Comparison of ENCODE assay signal across 1 cellular context in genomic region chr3:122793568-122794416, GRCh38.
A peak's percentile ranks its signal among the peaks of the same experiment; 100 is the strongest.
TF ChIP-seq lines count a peak whose summit lies in the region.

Gene HSPBAP1, minus strand, starts transcription at chr3:122793831. Its CDS starts 151 bp downstream, at chr3:122793680.

TF ChIP-seq in WTC11, 78 proteins besides CTCF, POLR2A, EP300 and RAD21 (continued from another document and continues in another):
- TF ChIP-seq ZNF512 (CRISPR knock-in tag; IDR thresholded peaks at IDR 0.05; ENCODE audit: borderline replicate concordance) = 0 out of 2 replicates have a peak, but pooled peaks have one; percentile 50
- no peak for TF ChIP-seq MXD4 (CRISPR knock-in tag; IDR thresholded peaks at IDR 0.05; ENCODE audit: borderline replicate concordance)
- peak; percentile 94 for TF ChIP-seq ZBTB43 (CRISPR knock-in tag; IDR thresholded peaks at IDR 0.05)
- TF ChIP-seq USF1 (CRISPR knock-in tag; IDR thresholded peaks at IDR 0.05) = peak; percentile 99
- no peak for TF ChIP-seq EMX1 (CRISPR knock-in tag; IDR thresholded peaks at IDR 0.05)
- TF ChIP-seq GTF2I (CRISPR knock-in tag; conservative IDR thresholded peaks at IDR 0.05) = no peak
- 0 out of 2 replicates have a peak, but pooled peaks have one; percentile 16 for TF ChIP-seq ZNF263 (CRISPR knock-in tag; IDR thresholded peaks at IDR 0.05; ENCODE audit: low read depth)
- 0 out of 2 replicates have a peak, but pooled peaks have one; percentile 12 for TF ChIP-seq FOXP4 (CRISPR knock-in tag; IDR thresholded peaks at IDR 0.05)
- peak; percentile 44 for TF ChIP-seq NFE2L1 (CRISPR knock-in tag; IDR thresholded peaks at IDR 0.05)
- no peak for TF ChIP-seq ZSCAN18 (CRISPR knock-in tag; IDR thresholded peaks at IDR 0.05)
- TF ChIP-seq ZNF232 (CRISPR knock-in tag; IDR thresholded peaks at IDR 0.05) = no peak
- TF ChIP-seq ZNF671 (CRISPR knock-in tag; IDR thresholded peaks at IDR 0.05) = no peak
- no peak for TF ChIP-seq ZNF317 (CRISPR knock-in tag; IDR thresholded peaks at IDR 0.05; ENCODE audit: borderline replicate concordance, low read depth)
- peak; percentile 36; the same call in 1 of the 2 replicates for TF ChIP-seq IRF1 (CRISPR knock-in tag; IDR thresholded peaks at IDR 0.05)
- TF ChIP-seq E2F5 (CRISPR knock-in tag; IDR thresholded peaks at IDR 0.05) = no peak
- TF ChIP-seq ZMAT4 (CRISPR knock-in tag; IDR thresholded peaks at IDR 0.05) = no peak
- TF ChIP-seq CDX4 (CRISPR knock-in tag; IDR thresholded peaks at IDR 0.05; ENCODE audit: borderline replicate concordance) = no peak
- 0 out of 2 replicates have a peak, but pooled peaks have one; percentile 46 for TF ChIP-seq E2F1 (CRISPR knock-in tag; IDR thresholded peaks at IDR 0.05)
- no peak for TF ChIP-seq ATF3 (CRISPR knock-in tag; conservative IDR thresholded peaks at IDR 0.05)
- TF ChIP-seq IRF2 (CRISPR knock-in tag; IDR thresholded peaks at IDR 0.05; ENCODE audit: borderline replicate concordance, low read depth) = 0 out of 2 replicates have a peak, but pooled peaks have one; percentile 40
- no peak for TF ChIP-seq SOX15 (CRISPR knock-in tag; IDR thresholded peaks at IDR 0.05)
- no peak for TF ChIP-seq RORB (CRISPR knock-in tag; IDR thresholded peaks at IDR 0.05)
- no peak for TF ChIP-seq AR (CRISPR knock-in tag; IDR thresholded peaks at IDR 0.05)
- 0 out of 2 replicates have a peak, but pooled peaks have one; percentile 68 for TF ChIP-seq STAT6 (CRISPR knock-in tag; conservative IDR thresholded peaks at IDR 0.05; ENCODE audit: low read depth)
- peak; percentile 93; the same call in 1 of the 2 replicates for TF ChIP-seq NR3C1 (CRISPR knock-in tag; conservative IDR thresholded peaks at IDR 0.05; ENCODE audit: low read depth)
- TF ChIP-seq FOXJ3 (CRISPR knock-in tag; IDR thresholded peaks at IDR 0.05; ENCODE audit: borderline replicate concordance) = no peak
- 0 out of 2 replicates have a peak, but pooled peaks have one; percentile 21 for TF ChIP-seq ZNF138 (CRISPR knock-in tag; conservative IDR thresholded peaks at IDR 0.05)
- no peak for TF ChIP-seq HMGXB4 (CRISPR knock-in tag; IDR thresholded peaks at IDR 0.05)
- TF ChIP-seq ZNF425 (CRISPR knock-in tag; conservative IDR thresholded peaks at IDR 0.05) = no peak
